ENCODE assay signal across 10 cellular contexts in genomic region chr1:209583408-209583807, GRCh38. TPM values are rescaled to one million over a fixed set of nuclear protein-coding genes. Genes with fewer than 3 reads are reported as not detected.
DNase-seq lines count a peak whose midpoint lies in the region; ATAC-seq and TF ChIP-seq lines count a peak whose summit lies in the region.
"Had no signal": no experiment of that assay in that cellular context is flagged by ENCODE, and none has a peak within 500 bp of the region (broad histone marks: within the 10 kb centered on the region; RNA-seq: fewer than 3 reads in every experiment).

Gene CAMK1G, plus strand, starts transcription at chr1:209583714. Its CDS starts 11,270 bp downstream, at chr1:209594984.

- ATAC-seq in HCT116, result peak; percentile 64
- ATAC-seq in GM18505 (IDR thresholded peaks at IDR 0.05; ENCODE audit: unreplicated experiment), result no peak
- no peak for ATAC-seq in GM21619 (IDR thresholded peaks at IDR 0.05; ENCODE audit: unreplicated experiment)
- ATAC-seq in GM18502 (IDR thresholded peaks at IDR 0.05; ENCODE audit: poor library complexity, unreplicated experiment), result no peak

- no peak for TF ChIP-seq RAD21 in HCT116 (IDR thresholded peaks at IDR 0.05; ENCODE audit: low read depth)

- H4K20me1 ChIP-seq in HCT116 (ENCODE audit: insufficient read depth), result no peaks in the 10 kb centered on the region

- DNase-seq in HCT116 (ENCODE audit: low read depth, low spot score) (no peak), WERI-Rb-1 (peak; percentile 26), smooth muscle cell of the brain vasculature (ENCODE audit: low read depth, low spot score) (peak; percentile 20)
- DNase-seq: activated CD8-positive, alpha-beta memory T cell treated with anti-CD3 and anti-CD28 coated beads, Interleukin-2, amount 50 U/mL, for 4 hours; right cardiac atrium had no signal

- no peak within 1 kb of the TSS for H3K9ac ChIP-seq in HCT116 (ENCODE audit: low read length)
- peak within 1 kb of the TSS; percentile 10 for H3K9ac ChIP-seq in iPS-18a (ENCODE audit: low read length)

- H3K4me3 ChIP-seq in HCT116 (replicated peaks in 1 of 2; ENCODE audit: low read depth in 1 of 2, low read length in 2 of 2) (no peak within 1 kb of the TSS), WERI-Rb-1 (ENCODE audit: low read depth, low read length) (no peak within 1 kb of the TSS), iPS-18a (ENCODE audit: low read length) (peak within 1 kb of the TSS; percentile 55)

- no peak within 1 kb of the TSS for H2AFZ ChIP-seq in HCT116 (ENCODE audit: low read depth, low read length, poor library complexity, severe bottlenecking)

- TF ChIP-seq CTCF in HCT116 (IDR thresholded peaks at IDR 0.05 in 2 of 3, conservative IDR thresholded peaks at IDR 0.05 in 1 of 3; ENCODE audit: borderline replicate concordance in 1 of 3, insufficient read depth in 1 of 3, low read depth in 2 of 3, low read length in 2 of 3) (no peak), WERI-Rb-1 (IDR thresholded peaks at IDR 0.05; ENCODE audit: low read depth, low read length) (no peak)

- no TSS peak for BruUV-seq in HCT116 (replicated peaks; lab: Mats Ljungman, UMichigan)

- H3K27me3 ChIP-seq in HCT116 (ENCODE audit: insufficient read depth, low read length) (no peaks in the 10 kb centered on the region), WERI-Rb-1 (ENCODE audit: insufficient read depth, low read depth, severe bottlenecking) (peaks cover 80% of the 10 kb centered on the region), iPS-18a (ENCODE audit: control insufficient read depth, insufficient read depth, low read length) (peaks cover 31% of the 10 kb centered on the region)

- H3K9me2 ChIP-seq in HCT116 (ENCODE audit: insufficient read depth), result no peaks in the 10 kb centered on the region

- H3K4me2 ChIP-seq in HCT116 (ENCODE audit: low read length), result no peak within 1 kb of the TSS

- H3K79me2 ChIP-seq in HCT116 (ENCODE audit: insufficient read depth, low read length), result no peaks in the 10 kb centered on the region

- CTCF ChIA-PET in HCT116 (lab: Charles Lee), result interaction anchor here (0.7 to 3.1 kb wide), 3 partner anchors 14 to 165 kb away, joined by 3 to 10 read pairs (median 4); no protein-coding TSS in a partner anchor

- H3K27ac ChIP-seq in HCT116 (ENCODE audit: low read depth, low read length) (no peak within 1 kb of the TSS), WERI-Rb-1 (no peak within 1 kb of the TSS), iPS-18a (ENCODE audit: low read length) (no peak within 1 kb of the TSS)

- RAD21 ChIA-PET in HCT116 (lab: Charles Lee; ENCODE audit: low non-redundant PET in 1 of 2, low total read pairs in 2 of 2, uncharacterized antibody in 2 of 2, unreplicated experiment in 2 of 2), result no interaction called here

- H3K4me1 ChIP-seq in HCT116 (ENCODE audit: control insufficient read depth in 1 of 2, insufficient read depth in 2 of 2, low read length in 2 of 2) (peaks cover 6 to 12% of the 10 kb centered on the region in 2 experiments; a peak in 3 of 4 replicates), iPS-18a (ENCODE audit: control insufficient read depth, low read depth, low read length) (peaks cover 11% of the 10 kb centered on the region)

- H3K36me3 ChIP-seq in HCT116 (ENCODE audit: control insufficient read depth in 1 of 2, insufficient read depth in 2 of 2, low read length in 2 of 2) (no peaks in the 10 kb centered on the region), WERI-Rb-1 (no peaks in the 10 kb centered on the region), iPS-18a (ENCODE audit: control insufficient read depth, low read depth, low read length) (no peaks in the 10 kb centered on the region)

- no peak for TF ChIP-seq POLR2A in HCT116 (IDR thresholded peaks at IDR 0.05; ENCODE audit: borderline replicate concordance, extremely low read depth, insufficient read depth, insufficient read length)
- TF ChIP-seq POLR2A in GM18505 (IDR thresholded peaks at IDR 0.05; ENCODE audit: borderline replicate concordance, extremely low read depth, insufficient read depth, insufficient read length), result no peak

- H3K9me3 ChIP-seq in HCT116 (ENCODE audit: control insufficient read depth in 1 of 2, insufficient read depth in 1 of 2, low read depth in 1 of 2, low read length in 2 of 2), result no peaks in the 10 kb centered on the region
- no peaks in the 10 kb centered on the region for H3K9me3 ChIP-seq in WERI-Rb-1 (ENCODE audit: severe bottlenecking)
- H3K9me3 ChIP-seq in iPS-18a (ENCODE audit: control insufficient read depth, low read depth, low read length), result no peaks in the 10 kb centered on the region

- POLR2A ChIA-PET in HCT116 (lab: Charles Lee), result no interaction called here

- intact Hi-C loops in HCT116 (cut with micrococcal nuclease), result no loop called here

TF ChIP-seq in HCT116, 20 proteins besides CTCF, POLR2A, EP300 and RAD21:
- TF ChIP-seq YY1 (IDR thresholded peaks at IDR 0.05; ENCODE audit: extremely low read depth, insufficient replicate concordance, low read depth, low read length) (no peak), ELF1 (IDR thresholded peaks at IDR 0.05; ENCODE audit: borderline replicate concordance, low read depth) (no peak), POLR2AphosphoS5 (IDR thresholded peaks at IDR 0.05; ENCODE audit: low read depth, low read length) (no peak), ZBTB33 (IDR thresholded peaks at IDR 0.05; ENCODE audit: extremely low read depth, insufficient replicate concordance, low read length) (no peak), TCF7L2 (IDR thresholded peaks at IDR 0.05; ENCODE audit: borderline replicate concordance, extremely low read depth, insufficient read depth, insufficient read length) (no peak), JUND (IDR thresholded peaks at IDR 0.05) (no peak), EZH2phosphoT487 (IDR thresholded peaks at IDR 0.05; ENCODE audit: borderline replicate concordance) (no peak), SIN3A (IDR thresholded peaks at IDR 0.05; ENCODE audit: low read depth) (no peak), EGR1 (IDR thresholded peaks at IDR 0.05; ENCODE audit: low read depth) (no peak), CEBPB (IDR thresholded peaks at IDR 0.05; ENCODE audit: low read depth) (no peak), ATF3 (IDR thresholded peaks at IDR 0.05) (no peak), MAX (IDR thresholded peaks at IDR 0.05) (no peak), FOSL1 (IDR thresholded peaks at IDR 0.05; ENCODE audit: low read depth) (no peak), ZNF274 (IDR thresholded peaks at IDR 0.05; ENCODE audit: low read depth, low read length) (no peak), REST (IDR thresholded peaks at IDR 0.05; ENCODE audit: low read depth) (no peak), ZFX (IDR thresholded peaks at IDR 0.05) (no peak), SP1 (IDR thresholded peaks at IDR 0.05; ENCODE audit: low read depth) (no peak)
TF ChIP-seq in HCT116: peak in this region for 0.

RNA-seq across cellular contexts. Expression of gene CAMK1G, which starts in this region (rescaled TPM):
- not detected for total RNA-seq in HCT116 (2021; ENCODE audit: unreplicated experiment)
- 0.03 and 0.16 TPM in 2 replicates for polyA plus RNA-seq in HCT116 (2012)
- total RNA-seq: OCI-LY7 had no signal

Comparison
In these comparisons a context has a peak if more than half of its experiments do, and no peak if none do; other contexts are left out.
1. Peak in ATAC-seq in HCT116; RNA of the gene not detected or under 1 TPM.